ENCODE assay signal across 32 cellular contexts in the genomic region with DNA sequence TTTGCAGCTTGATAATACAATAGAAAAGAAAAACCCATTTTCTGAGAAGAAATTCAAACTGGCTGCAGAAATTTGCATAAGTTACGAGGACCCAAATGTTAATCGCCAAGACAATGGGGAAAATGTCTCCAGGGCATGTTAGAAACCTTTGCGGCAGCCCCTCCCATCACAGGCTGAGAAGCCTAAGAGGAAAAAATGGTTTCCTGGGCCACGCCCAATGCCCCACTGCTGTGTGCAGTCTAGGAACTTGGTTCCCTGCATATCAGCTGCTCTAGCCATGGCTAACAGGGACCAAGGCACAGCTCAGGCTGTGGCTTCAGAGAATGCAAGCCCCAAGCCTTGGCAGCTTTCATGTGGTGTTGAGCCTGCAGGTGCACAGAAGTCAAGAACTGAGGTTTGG. TPM values are rescaled to one million over a fixed set of nuclear protein-coding genes. Genes with fewer than 3 reads are reported as not detected.
DNase-seq lines count a peak whose midpoint lies in the region; ATAC-seq, FAIRE-seq and TF ChIP-seq lines count a peak whose summit lies in the region.
"Had no signal": no experiment of that assay in that cellular context is flagged by ENCODE, and none has a peak within 500 bp of the region (broad histone marks: within the 10 kb centered on the region; RNA-seq: fewer than 3 reads in every experiment).

No MANE protein-coding gene starts in this region.

- H3K14ac ChIP-seq in neuronal stem cell (ENCODE audit: low read length), result no peak overlapping the region

- no peak overlapping the region for H2BK15ac ChIP-seq in neuronal stem cell (ENCODE audit: low read length)

- ATAC-seq in K562 (no peak), left ventricle myocardium superior (no peak), HG03354 (IDR thresholded peaks at IDR 0.05; ENCODE audit: poor library complexity, severe bottlenecking, unreplicated experiment) (no peak)
- ATAC-seq: GM12878 had no signal

- H2BK120ac ChIP-seq in neuronal stem cell (ENCODE audit: low read depth, low read length), result no peak overlapping the region

- DNase-seq in activated CD4-positive, alpha-beta T cell treated with anti-CD3 and anti-CD28 coated beads, Interleukin-2, amount 10 ng/mL, durations not matched to agents 24 days and 14 days, result peak; percentile 44
- DNase-seq in activated CD4-positive, alpha-beta T cell treated with anti-CD3 and anti-CD28 coated beads for 48 hours, result no peak
- DNase-seq in K562 (ENCODE audit: extremely low read depth in 1 of 4, low spot score in 3 of 4), result no peak
- no peak for DNase-seq in neuronal stem cell (ENCODE audit: low spot score)
- DNase-seq in left ventricle myocardium superior, result no peak
- DNase-seq: 8988T; ACHN; BE2C; C1 segment of cervical spinal cord; CD4-positive, alpha-beta memory T cell; CD4-positive, CD25-positive, alpha-beta regulatory T cell; CD8-positive, alpha-beta memory T cell; COR-L47; DMS 273 treated with DMSO at 0.1 percent for 48 hours; DMS153; DMS53; DMS79; DND-41; EL; GDM1 had no signal

- H3K27me3 ChIP-seq in K562 (ENCODE audit: control insufficient read depth in 2 of 2, insufficient read depth in 2 of 2, low read length in 2 of 2), result peaks cover 3 to 18% of the 10 kb centered on the region in 2 experiments; a peak in 3 of 5 replicates
- H3K27me3 ChIP-seq in neuronal stem cell (ENCODE audit: control insufficient read depth in 3 of 3, insufficient read depth in 3 of 3, low read depth in 1 of 3, low read length in 3 of 3), result peaks cover 0 to 7% (median 0%) of the 10 kb centered on the region in 3 experiments
- H3K27me3 ChIP-seq: BE2C, BLaER1 had no signal

- BruUV-seq in K562 (replicated peaks; lab: Mats Ljungman, UMichigan), result no TSS peak

- in situ Hi-C loops in K562 (cut with MboI), result no loop called here

- H3K27ac ChIP-seq in HEK293 (ENCODE audit: extremely low read depth, low read depth, low read length), result no peak overlapping the region
- no peak overlapping the region for H3K27ac ChIP-seq in K562 (ENCODE audit: extremely low read depth, low read depth, low read length)
- no peak overlapping the region for H3K27ac ChIP-seq in neuronal stem cell (replicated peaks; ENCODE audit: low read length)
- H3K27ac ChIP-seq: BLaER1 had no signal

- no peaks in the 10 kb centered on the region for H3K9me3 Mint-ChIP-seq in activated CD4-positive, alpha-beta T cell treated with anti-CD3 and anti-CD28 coated beads, Interleukin-2, amount 10 ng/mL, durations not matched to agents 24 days and 14 days
- H3K9me3 Mint-ChIP-seq: CD4-positive, CD25-positive, alpha-beta regulatory T cell; CD8-positive, alpha-beta memory T cell had no signal

- H3K79me1 ChIP-seq in neuronal stem cell (ENCODE audit: low read depth, low read length), result no peaks in the 10 kb centered on the region

- TF ChIP-seq CTCF in HEK293 (tag by site-specific recombination; IDR thresholded peaks at IDR 0.05), result no peak
- TF ChIP-seq CTCF in K562 (IDR thresholded peaks at IDR 0.05 in 2 of 3, conservative IDR thresholded peaks at IDR 0.05 in 1 of 3; ENCODE audit: insufficient read depth in 2 of 3, low read depth in 1 of 3, low read length in 3 of 3), result no peak

- H3K4me3 Mint-ChIP-seq in activated CD4-positive, alpha-beta T cell treated with anti-CD3 and anti-CD28 coated beads, Interleukin-2, amount 10 ng/mL, durations not matched to agents 24 days and 14 days, result no peak overlapping the region
- H3K4me3 Mint-ChIP-seq: CD14-positive monocyte; CD4-positive, alpha-beta memory T cell; CD4-positive, CD25-positive, alpha-beta regulatory T cell; CD8-positive, alpha-beta memory T cell had no signal

- no peak overlapping the region for H3K27ac Mint-ChIP-seq in activated CD4-positive, alpha-beta T cell treated with anti-CD3 and anti-CD28 coated beads, Interleukin-2, amount 10 ng/mL, durations not matched to agents 24 days and 14 days
- H3K27ac Mint-ChIP-seq: CD14-positive monocyte; CD8-positive, alpha-beta memory T cell had no signal

- H3K27me3 Mint-ChIP-seq in activated CD4-positive, alpha-beta T cell treated with anti-CD3 and anti-CD28 coated beads, Interleukin-2, amount 10 ng/mL, durations not matched to agents 24 days and 14 days, result peaks cover 20% of the 10 kb centered on the region

- H3K4me1 Mint-ChIP-seq in activated CD4-positive, alpha-beta T cell treated with anti-CD3 and anti-CD28 coated beads, Interleukin-2, amount 10 ng/mL, durations not matched to agents 24 days and 14 days, result peaks cover 12% of the 10 kb centered on the region

- H2BK5ac ChIP-seq in neuronal stem cell (ENCODE audit: low read length), result no peak overlapping the region

- no peak for TF ChIP-seq POLR2A in K562 (conservative IDR thresholded peaks at IDR 0.05)

- H3K23ac ChIP-seq in neuronal stem cell (ENCODE audit: low read depth, low read length, poor library complexity), result no peak overlapping the region

- no peak overlapping the region for H3K18ac ChIP-seq in neuronal stem cell (ENCODE audit: low read length)

- intact Hi-C loops in activated CD4-positive, alpha-beta T cell treated with anti-CD3 and anti-CD28 coated beads, Interleukin-2, amount 10 ng/mL, durations not matched to agents 24 days and 14 days (cut with micrococcal nuclease), result no loop called here
- intact Hi-C loops in K562 (cut with micrococcal nuclease) (no loop called here), left ventricle myocardium superior (cut with micrococcal nuclease) (no loop called here)

- no peak overlapping the region for H3K4ac ChIP-seq in neuronal stem cell (ENCODE audit: low read length)

- TF ChIP-seq EP300 in K562 (IDR thresholded peaks at IDR 0.05; ENCODE audit: low read length), result no peak

- H2AK5ac ChIP-seq in neuronal stem cell (ENCODE audit: low read depth, low read length), result no peak overlapping the region

- H3K36me3 Mint-ChIP-seq in activated CD4-positive, alpha-beta T cell treated with anti-CD3 and anti-CD28 coated beads, Interleukin-2, amount 10 ng/mL, durations not matched to agents 24 days and 14 days (ENCODE audit: low read depth), result no peaks in the 10 kb centered on the region
- H3K36me3 Mint-ChIP-seq: CD14-positive monocyte; CD4-positive, alpha-beta memory T cell; CD4-positive, CD25-positive, alpha-beta regulatory T cell; CD8-positive, alpha-beta memory T cell had no signal

- H2BK12ac ChIP-seq in neuronal stem cell (ENCODE audit: low read length), result no peak overlapping the region

- TF ChIP-seq RAD21 in K562 (CRISPR knock-in tag; conservative IDR thresholded peaks at IDR 0.05 in 1 of 2, IDR thresholded peaks at IDR 0.05 in 1 of 2), result no peak

- no peak overlapping the region for H3K4me2 ChIP-seq in K562 (ENCODE audit: insufficient read depth, low read length)
- no peak overlapping the region for H3K4me2 ChIP-seq in neuronal stem cell (ENCODE audit: insufficient read depth, low read length, poor library complexity, severe bottlenecking)
- H3K4me2 ChIP-seq: BLaER1 had no signal

- no peaks in the 10 kb centered on the region for H3K79me2 ChIP-seq in K562 (ENCODE audit: control insufficient read depth, insufficient read depth, low read length)

- POLR2A ChIA-PET in HEK293 (lab: Yijun Ruan, JAX) (interaction anchor here (0.6 kb wide), 1 partner anchor 188 kb away, joined by 3 read pairs; no protein-coding TSS in a partner anchor), K562 (lab: Yijun Ruan, JAX) (no interaction called here)

- H3K9ac ChIP-seq in K562 (ENCODE audit: insufficient read depth in 1 of 2, low read depth in 2 of 2, low read length in 2 of 2), result no peak overlapping the region
- no peak overlapping the region for H3K9ac ChIP-seq in neuronal stem cell (ENCODE audit: low read depth, low read length, poor library complexity)
- H3K9ac ChIP-seq: BLaER1 had no signal

- H2AFZ ChIP-seq in K562 (ENCODE audit: low read depth, low read length) (no peak overlapping the region), neuronal stem cell (ENCODE audit: low read length) (no peak overlapping the region)

- H3K4me3 ChIP-seq in HEK293 (ENCODE audit: low read depth, low read length) (no peak overlapping the region), K562 (no peak overlapping the region), neuronal stem cell (ENCODE audit: low read length in 2 of 2) (no peak overlapping the region)
- H3K4me3 ChIP-seq: BLaER1, GM12878 had no signal

- H3K36me3 ChIP-seq in HEK293 (ENCODE audit: control insufficient read depth in 2 of 2, insufficient read depth in 1 of 2, low read length in 2 of 2) (no peaks in the 10 kb centered on the region), K562 (ENCODE audit: control insufficient read depth, insufficient read depth, low read length) (no peaks in the 10 kb centered on the region), neuronal stem cell (replicated peaks in 1 of 2; ENCODE audit: control insufficient read depth in 2 of 2, insufficient read depth in 2 of 2, low read length in 2 of 2) (no peaks in the 10 kb centered on the region)
- H3K36me3 ChIP-seq: BE2C, BLaER1 had no signal

- CTCF ChIA-PET in HEK293 (lab: Yijun Ruan, JAX) (interaction anchor here (0.6 to 1.4 kb wide), 4 partner anchors 54 to 876 kb away, joined by 3 to 7 read pairs (median 4); no protein-coding TSS in a partner anchor), K562 (lab: Yijun Ruan, JAX; ENCODE audit: low intra/inter-chr PET ratio) (no interaction called here)

- 2% methylated on average over 4 of the region's 4 CpGs for WGBS in K562 (ENCODE audit: insufficient coverage, low coverage, missing lambda C conversion rate)
- no CpG with 5 or more reads among the region's 4 CpGs for WGBS in neuronal stem cell (ENCODE audit: extremely low coverage in 2 of 2, insufficient read length in 2 of 2, insufficient replicate concordance in 1 of 2), 2 donors

- H4K91ac ChIP-seq in neuronal stem cell (ENCODE audit: low read depth, low read length, poor library complexity), result peak overlapping the region; percentile 16

- H3K9me3 ChIP-seq in HEK293 (ENCODE audit: control insufficient read depth, insufficient read depth, low read depth, low read length) (no peaks in the 10 kb centered on the region), K562 (replicated peaks; ENCODE audit: control insufficient read depth, insufficient read depth, low read depth, low read length) (no peaks in the 10 kb centered on the region), neuronal stem cell (replicated peaks in 1 of 2; ENCODE audit: control insufficient read depth in 2 of 2, insufficient read depth in 1 of 2, low read depth in 1 of 2, low read length in 2 of 2) (peaks cover 0 to 1% of the 10 kb centered on the region in 2 donors)
- H3K9me3 ChIP-seq: BE2C, BLaER1 had no signal

- no peaks in the 10 kb centered on the region for H3K9me1 ChIP-seq in K562 (ENCODE audit: control insufficient read depth, insufficient read depth, low read length)

- FAIRE-seq in K562 (lab: Jason Lieb, UNC), result no peak
- FAIRE-seq: A204.1, GM12878, GM12892, GM18507 had no signal

- H4K8ac ChIP-seq in neuronal stem cell (ENCODE audit: low read depth, low read length), result no peak overlapping the region

- no peaks in the 10 kb centered on the region for H4K20me1 ChIP-seq in K562 (replicated peaks; ENCODE audit: control insufficient read depth, insufficient read depth, low read length)
- H4K20me1 ChIP-seq: BLaER1 had no signal

- H3K4me1 ChIP-seq in HEK293 (ENCODE audit: control insufficient read depth, insufficient read depth, low read length) (no peaks in the 10 kb centered on the region), K562 (replicated peaks in 1 of 2; ENCODE audit: control insufficient read depth in 2 of 2, insufficient read depth in 2 of 2, low read length in 2 of 2) (no peaks in the 10 kb centered on the region; a peak in 1 of 5 replicates), neuronal stem cell (ENCODE audit: control insufficient read depth in 2 of 2, insufficient read depth in 1 of 2, low read depth in 1 of 2, low read length in 2 of 2) (peaks cover 0 to 9% of the 10 kb centered on the region in 2 donors)
- H3K4me1 ChIP-seq: BE2C, BLaER1 had no signal

RNA-seq across cellular contexts. Expression of a gene that starts 37.5 kb away (rescaled TPM):
- not detected in 2 replicates for total RNA-seq in activated CD4-positive, alpha-beta T cell treated with anti-CD3 and anti-CD28 coated beads, Interleukin-2, amount 10 ng/mL, durations not matched to agents 24 days and 14 days
- not detected in 2 replicates for total RNA-seq in K562 (2011; cell fraction: chromatin; rRNA removed; ENCODE audit: low replicate concordance)
- not detected in 2 replicates for total RNA-seq in K562 (2011; cell fraction: nucleolus; rRNA removed)
- total RNA-seq in K562 (2011; cell fraction: nucleoplasm; rRNA removed), result not detected in 2 replicates
- total RNA-seq in K562 (2014; rRNA removed), result not detected in 2 replicates
- total RNA-seq in K562 (2014; rRNA removed; fragmentation: Illumina TruSeq; extraction: Trizol), result not detected in 2 replicates
- not detected in 2 replicates for total RNA-seq in K562 (2015; rRNA removed; fragmentation: Illumina TruSeq; extraction: Trizol)
- total RNA-seq in K562 (2021), result not detected in 2 replicates
- polyA plus RNA-seq in K562 (2011; rRNA removed), result not detected in 2 replicates
- polyA plus RNA-seq in K562 (2011; cell fraction: cytosol; rRNA removed), result not detected in 2 replicates
- not detected in 2 replicates for polyA plus RNA-seq in K562 (2011; cell fraction: nucleus; rRNA removed)
- polyA plus RNA-seq in K562 (2012), result not detected in 2 replicates
- not detected in 2 replicates for polyA plus RNA-seq in K562 (2014; fragmentation: Illumina TruSeq; extraction: Trizol)
- polyA plus RNA-seq in K562 (2014; fragmentation: Nextera tagmentation; extraction: Ambion mirVana), result not detected
- polyA plus RNA-seq in K562 (2014; rRNA removed), result not detected in 2 replicates
- polyA minus RNA-seq in K562 (2011; rRNA and poly(A)+ RNA removed), result not detected in 2 replicates
- not detected in 2 replicates for polyA minus RNA-seq in K562 (2011; cell fraction: cytosol; rRNA and poly(A)+ RNA removed)
- not detected in 2 replicates for polyA minus RNA-seq in K562 (2011; cell fraction: nucleus; rRNA and poly(A)+ RNA removed)
- not detected for polyA plus RNA-seq in neuronal stem cell (2013, experiment 1 of 2)
- polyA plus RNA-seq in neuronal stem cell (2013, experiment 2 of 2), result 0.04 TPM
- 0.30 TPM for total RNA-seq in left ventricle myocardium superior
- total RNA-seq: A673; CD4-positive, alpha-beta memory T cell; CD4-positive, CD25-positive, alpha-beta regulatory T cell; CD8-positive, alpha-beta memory T cell; Daoy; G401; GM12878 had no signal
- polyA plus RNA-seq: AG04450; CD14-positive monocyte; CD4-positive, alpha-beta memory T cell; CD4-positive, CD25-positive, alpha-beta regulatory T cell; CD8-positive, alpha-beta memory T cell; GM12878 had no signal

RNA-seq across cellular contexts. Expression of a gene that starts 55.8 kb away (rescaled TPM):
- not detected in 2 replicates for total RNA-seq in activated CD4-positive, alpha-beta T cell treated with anti-CD3 and anti-CD28 coated beads, Interleukin-2, amount 10 ng/mL, durations not matched to agents 24 days and 14 days
- not detected in 2 replicates for total RNA-seq in K562 (2011; cell fraction: chromatin; rRNA removed; ENCODE audit: low replicate concordance)
- not detected in 2 replicates for total RNA-seq in K562 (2011; cell fraction: nucleolus; rRNA removed)
- total RNA-seq in K562 (2011; cell fraction: nucleoplasm; rRNA removed), result not detected in 2 replicates
- not detected in 2 replicates for total RNA-seq in K562 (2014; rRNA removed)
- not detected in 2 replicates for total RNA-seq in K562 (2014; rRNA removed; fragmentation: Illumina TruSeq; extraction: Trizol)
- total RNA-seq in K562 (2015; rRNA removed; fragmentation: Illumina TruSeq; extraction: Trizol), result not detected in 2 replicates
- total RNA-seq in K562 (2021), result not detected in 2 replicates
- not detected in 2 replicates for polyA plus RNA-seq in K562 (2011; rRNA removed)
- 0.01 TPM in 1 of 2 replicates, not detected in the other for polyA plus RNA-seq in K562 (2011; cell fraction: cytosol; rRNA removed)
- not detected in 2 replicates for polyA plus RNA-seq in K562 (2011; cell fraction: nucleus; rRNA removed)
- 0.01 TPM in 1 of 2 replicates, not detected in the other for polyA plus RNA-seq in K562 (2012)
- polyA plus RNA-seq in K562 (2014; fragmentation: Illumina TruSeq; extraction: Trizol), result not detected in 2 replicates
- not detected for polyA plus RNA-seq in K562 (2014; fragmentation: Nextera tagmentation; extraction: Ambion mirVana)
- polyA plus RNA-seq in K562 (2014; rRNA removed), result not detected in 2 replicates
- polyA minus RNA-seq in K562 (2011; rRNA and poly(A)+ RNA removed), result not detected in 2 replicates
- polyA minus RNA-seq in K562 (2011; cell fraction: cytosol; rRNA and poly(A)+ RNA removed), result not detected in 2 replicates
- not detected in 2 replicates for polyA minus RNA-seq in K562 (2011; cell fraction: nucleus; rRNA and poly(A)+ RNA removed)
- not detected for polyA plus RNA-seq in neuronal stem cell (2013, experiment 1 of 2)
- 0.01 TPM for polyA plus RNA-seq in neuronal stem cell (2013, experiment 2 of 2)
- total RNA-seq in left ventricle myocardium superior, result not detected
- total RNA-seq: A673; CD4-positive, alpha-beta memory T cell; CD4-positive, CD25-positive, alpha-beta regulatory T cell; CD8-positive, alpha-beta memory T cell; Daoy; G401; GM12878 had no signal
- polyA plus RNA-seq: AG04450; CD14-positive monocyte; CD4-positive, alpha-beta memory T cell; CD4-positive, CD25-positive, alpha-beta regulatory T cell; CD8-positive, alpha-beta memory T cell; GM12878 had no signal

RNA-seq across cellular contexts. Expression of a gene that starts 56.0 kb away (rescaled TPM):
- total RNA-seq in activated CD4-positive, alpha-beta T cell treated with anti-CD3 and anti-CD28 coated beads, Interleukin-2, amount 10 ng/mL, durations not matched to agents 24 days and 14 days, result 207 and 211 TPM in 2 replicates
- 237 and 531 TPM in 2 replicates for total RNA-seq in K562 (2011; cell fraction: chromatin; rRNA removed; ENCODE audit: low replicate concordance)
- 417 and 435 TPM in 2 replicates for total RNA-seq in K562 (2011; cell fraction: nucleolus; rRNA removed)
- total RNA-seq in K562 (2011; cell fraction: nucleoplasm; rRNA removed), result 411 and 423 TPM in 2 replicates
- total RNA-seq in K562 (2014; rRNA removed), result 93.5 and 113 TPM in 2 replicates
- total RNA-seq in K562 (2014; rRNA removed; fragmentation: Illumina TruSeq; extraction: Trizol), result 70.6 and 74.3 TPM in 2 replicates
- 79.9 and 82.1 TPM in 2 replicates for total RNA-seq in K562 (2015; rRNA removed; fragmentation: Illumina TruSeq; extraction: Trizol)
- total RNA-seq in K562 (2021), result 158 and 161 TPM in 2 replicates
- polyA plus RNA-seq in K562 (2011; rRNA removed), result 137 and 183 TPM in 2 replicates
- polyA plus RNA-seq in K562 (2011; cell fraction: cytosol; rRNA removed), result 207 and 209 TPM in 2 replicates
- polyA plus RNA-seq in K562 (2011; cell fraction: nucleus; rRNA removed), result 214 and 280 TPM in 2 replicates
- polyA plus RNA-seq in K562 (2012), result 93.6 and 212 TPM in 2 replicates
- polyA plus RNA-seq in K562 (2014; fragmentation: Illumina TruSeq; extraction: Trizol), result 138 and 140 TPM in 2 replicates
- 10 to 100 TPM; 23.4 to 29.6 TPM for polyA plus RNA-seq in K562 (2014; fragmentation: Nextera tagmentation; extraction: Ambion mirVana)
- polyA plus RNA-seq in K562 (2014; rRNA removed), result 69.9 and 70.7 TPM in 2 replicates
- 215 and 292 TPM in 2 replicates for polyA minus RNA-seq in K562 (2011; rRNA and poly(A)+ RNA removed)
- 158 and 163 TPM in 2 replicates for polyA minus RNA-seq in K562 (2011; cell fraction: cytosol; rRNA and poly(A)+ RNA removed)
- polyA minus RNA-seq in K562 (2011; cell fraction: nucleus; rRNA and poly(A)+ RNA removed), result 97.6 and 98.3 TPM in 2 replicates
- 108 TPM for polyA plus RNA-seq in neuronal stem cell (2013, experiment 1 of 2)
- 107 TPM for polyA plus RNA-seq in neuronal stem cell (2013, experiment 2 of 2)
- 9.8 TPM for total RNA-seq in left ventricle myocardium superior
